ENCODE assay signal across 29 cellular contexts in genomic region chr1:226920446-226920894, GRCh38. TPM values are rescaled to one million over a fixed set of nuclear protein-coding genes. Genes with fewer than 3 reads are reported as not detected.
DNase-seq lines count a peak whose midpoint lies in the region; ATAC-seq and TF ChIP-seq lines count a peak whose summit lies in the region.
"Had no signal": no experiment of that assay in that cellular context is flagged by ENCODE, and none has a peak within 500 bp of the region (broad histone marks: within the 10 kb centered on the region; RNA-seq: fewer than 3 reads in every experiment).

No MANE protein-coding gene starts in this region.

- H3K27ac ChIP-seq in left ventricle myocardium inferior (replicated peaks) (peak overlapping the region; percentile 91), ovary (peak overlapping the region in 1 of 2 donors; percentile 55), vagina (no peak overlapping the region), colonic mucosa (no peak overlapping the region)
- H3K27ac ChIP-seq: thoracic aorta had no signal

- TF ChIP-seq EP300 in ovary (IDR thresholded peaks at IDR 0.05): no peak

- WGBS in ovary, 3 donors: 18 to 35% (median 19%) methylated on average over 2 of the region's 2 CpGs

- peak; percentile 71 for DNase-seq in cerebellar cortex (ENCODE audit: low spot score)
- peak; percentile 76 for DNase-seq in left ventricle myocardium inferior
- peak; percentile 38 to 70 (median 51) for DNase-seq in ovary
- DNase-seq in vagina (ENCODE audit: extremely low spot score in 2 of 2): peak; percentile 14 to 77
- DNase-seq in GM13976 (ENCODE audit: low spot score): no peak
- DNase-seq in colonic mucosa: no peak
- no peak for DNase-seq in T-helper 17 cell
- DNase-seq: ACHN; activated CD4-positive, alpha-beta T cell treated with anti-CD3 and anti-CD28 coated beads, Interleukin-2, amount 10 ng/mL, durations not matched to agents 24 days and 14 days; activated CD8-positive, alpha-beta memory T cell treated with anti-CD3 and anti-CD28 coated beads for 24 hours; activated T-cell treated with anti-CD3 and anti-CD28 coated beads for 4 hours; BE2C; CD8-positive, alpha-beta memory T cell; effector memory CD8-positive, alpha-beta T cell; H9; islet precursor cell; Kasumi-1; NCI-H1436; NCI-H2081; NCI-H2227 treated with DMSO at 0.1 percent for 48 hours; NCI-H526 treated with DMSO at 0.1 percent for 48 hours; NK-92 treated with Interleukin-12 subunit alpha and Interleukin-12 subunit beta, amount 100 ng/mL, for 24 hours; SHP77; stimulated activated CD4-positive, alpha-beta T cell treated with anti-CD3 and anti-CD28 coated beads, Interleukin-1b, Interleukin-23, amount 100 ng/mL, for 48 hours; stimulated activated naive CD4-positive, alpha-beta T cell treated with Interleukin-2 at 50 U/mL for 16 hours had no signal

- no peak for ATAC-seq in T-helper 17 cell
- ATAC-seq: activated naive CD4-positive, alpha-beta T cell treated with anti-CD3 and anti-CD28 coated beads, Interleukin-2, amount 50 U/mL, for 72 hours; effector memory CD8-positive, alpha-beta T cell had no signal

- intact Hi-C loops in left ventricle myocardium inferior (cut with micrococcal nuclease): no loop called here
- intact Hi-C loops in ovary (cut with DNase I): no loop called here
- intact Hi-C loops in vagina (cut with DNase I): no loop called here
- intact Hi-C loops in colonic mucosa (cut with DNase I): no loop called here

- no peak overlapping the region for H3K4me3 Mint-ChIP-seq in T-helper 17 cell
- H3K4me3 Mint-ChIP-seq: activated CD4-positive, alpha-beta T cell treated with anti-CD3 and anti-CD28 coated beads, Interleukin-2, amount 10 ng/mL, durations not matched to agents 24 days and 14 days; CD8-positive, alpha-beta memory T cell; effector memory CD8-positive, alpha-beta T cell; H9; nephron had no signal

- H3K4me3 ChIP-seq in left ventricle myocardium inferior (no peak overlapping the region), ovary (no peak overlapping the region), vagina (no peak overlapping the region), colonic mucosa (no peak overlapping the region)
- H3K4me3 ChIP-seq: lung, thoracic aorta had no signal

- H3K9ac ChIP-seq in colonic mucosa (ENCODE audit: low read depth in 2 of 2, low read length in 2 of 2): no peak overlapping the region

- peaks cover 5% of the 10 kb centered on the region for H3K36me3 Mint-ChIP-seq in T-helper 17 cell (ENCODE audit: low read depth)
- H3K36me3 Mint-ChIP-seq: activated naive CD4-positive, alpha-beta T cell treated with anti-CD3 and anti-CD28 coated beads, Interleukin-2, amount 50 U/mL, for 72 hours had no signal

- H3K36me3 ChIP-seq in left ventricle myocardium inferior: peaks cover 5% of the 10 kb centered on the region
- no peaks in the 10 kb centered on the region for H3K36me3 ChIP-seq in ovary
- no peaks in the 10 kb centered on the region for H3K36me3 ChIP-seq in vagina
- H3K36me3 ChIP-seq in colonic mucosa: no peaks in the 10 kb centered on the region
- H3K36me3 ChIP-seq: BE2C, thoracic aorta had no signal

- in situ Hi-C loops in GM13976 (cut with MboI; ENCODE audit: low sequenced_read_pairs, unreplicated experiment): loop anchor here (25.0 kb wide), 1 partner anchor 517 kb away; no protein-coding TSS in a partner anchor

- H3K27me3 ChIP-seq in left ventricle myocardium inferior (ENCODE audit: low read depth) (no peaks in the 10 kb centered on the region), ovary (no peaks in the 10 kb centered on the region), vagina (no peaks in the 10 kb centered on the region), colonic mucosa (no peaks in the 10 kb centered on the region)
- H3K27me3 ChIP-seq: BE2C had no signal

- no peaks in the 10 kb centered on the region for H3K4me1 Mint-ChIP-seq in T-helper 17 cell
- H3K4me1 Mint-ChIP-seq: activated CD4-positive, alpha-beta T cell treated with anti-CD3 and anti-CD28 coated beads, Interleukin-2, amount 10 ng/mL, durations not matched to agents 24 days and 14 days; CD8-positive, alpha-beta memory T cell; H9; nephron had no signal

- peaks cover 49% of the 10 kb centered on the region for H3K4me1 ChIP-seq in left ventricle myocardium inferior
- peaks cover 9% of the 10 kb centered on the region for H3K4me1 ChIP-seq in ovary (ENCODE audit: insufficient read depth)
- H3K4me1 ChIP-seq in vagina: no peaks in the 10 kb centered on the region
- no peaks in the 10 kb centered on the region for H3K4me1 ChIP-seq in colonic mucosa
- H3K4me1 ChIP-seq: BE2C had no signal

- H3K27ac Mint-ChIP-seq in T-helper 17 cell: no peak overlapping the region
- H3K27ac Mint-ChIP-seq: activated CD4-positive, alpha-beta T cell treated with anti-CD3 and anti-CD28 coated beads, Interleukin-2, amount 10 ng/mL, durations not matched to agents 24 days and 14 days; activated naive CD4-positive, alpha-beta T cell treated with anti-CD3 and anti-CD28 coated beads, Interleukin-2, amount 50 U/mL, for 72 hours; CD8-positive, alpha-beta memory T cell; effector memory CD8-positive, alpha-beta T cell; H9; nephron had no signal

- TF ChIP-seq POLR2A in ovary (IDR thresholded peaks at IDR 0.05) (no peak), vagina (IDR thresholded peaks at IDR 0.05) (no peak)

- H3K9me3 ChIP-seq in left ventricle myocardium inferior (replicated peaks) (no peaks in the 10 kb centered on the region), ovary (no peaks in the 10 kb centered on the region), vagina (no peaks in the 10 kb centered on the region), colonic mucosa (no peaks in the 10 kb centered on the region), T-helper 17 cell (ENCODE audit: control insufficient read depth, low read length, poor library complexity, severe bottlenecking) (no peaks in the 10 kb centered on the region)
- H3K9me3 ChIP-seq: BE2C, thoracic aorta had no signal

- TF ChIP-seq CTCF in left ventricle myocardium inferior (IDR thresholded peaks at IDR 0.05; ENCODE audit: borderline replicate concordance) (no peak), ovary (IDR thresholded peaks at IDR 0.05) (no peak), vagina (IDR thresholded peaks at IDR 0.05) (no peak), GM13976 (IDR thresholded peaks at IDR 0.05; ENCODE audit: borderline replicate concordance, control extremely low read depth, extremely low read depth, insufficient read depth, missing control alignments) (no peak), colonic mucosa (IDR thresholded peaks at IDR 0.05) (no peak)

- H3K27me3 Mint-ChIP-seq in T-helper 17 cell: peaks cover 27% of the 10 kb centered on the region
- H3K27me3 Mint-ChIP-seq: activated CD4-positive, alpha-beta T cell treated with anti-CD3 and anti-CD28 coated beads, Interleukin-2, amount 10 ng/mL, durations not matched to agents 24 days and 14 days had no signal

RNA-seq across cellular contexts. Expression of gene COQ8A, which starts 19.6 kb away (rescaled TPM):
- total RNA-seq in left ventricle myocardium inferior (357 TPM), ovary (100 to 1,000 TPM in 1 of 7 donors, 10 to 100 TPM in 6; 37.4 to 101 (median 71.2) TPM), vagina (44.9 TPM), colonic mucosa (10 to 100 TPM; 56.3 to 58.1 TPM), T-helper 17 cell (10 to 100 TPM; 30.7 to 37.3 TPM)
- polyA plus RNA-seq in ovary: 10 to 100 TPM; 37.5 to 59.9 TPM

RNA-seq across cellular contexts. Expression of gene PSEN2, which starts 50.1 kb away (rescaled TPM):
- total RNA-seq in left ventricle myocardium inferior (16.6 TPM), ovary (10 to 100 TPM; 19.4 to 37.0 (median 27.1) TPM), vagina (22.1 TPM), colonic mucosa (10 to 100 TPM; 16.6 to 18.1 TPM), T-helper 17 cell (1 to 10 TPM; 2.0 to 3.4 TPM)
- 10 to 100 TPM; 17.8 to 20.1 TPM for polyA plus RNA-seq in ovary

Comparison
In these comparisons a context has a peak if more than half of its experiments do, and no peak if none do; other contexts are left out.
1. DNase-seq: peak in cerebellar cortex (single experiment), left ventricle myocardium inferior (single experiment), ovary (5 of 5) and vagina (2 of 2); none in GM13976 (single experiment), colonic mucosa (single experiment) and T-helper 17 cell (0 of 3).